In genomic region chr7:142459557-142459963, GRCh38 we compare ENCODE assay signal across 8 cellular contexts.
DNase-seq lines count a peak whose midpoint lies in the region; ATAC-seq and TF ChIP-seq lines count a peak whose summit lies in the region.

No MANE protein-coding gene starts in this region.

- H3K4me1 ChIP-seq in suprapubic skin: no peaks in the 10 kb centered on the region

- H3K36me3 ChIP-seq in brain microvascular endothelial cell (replicated peaks) (no peaks in the 10 kb centered on the region), suprapubic skin (no peaks in the 10 kb centered on the region)

- H3K27ac ChIP-seq in brain microvascular endothelial cell: no peak overlapping the region
- H3K27ac ChIP-seq in suprapubic skin: no peak overlapping the region

- H3K27me3 ChIP-seq in brain microvascular endothelial cell (replicated peaks) (no peaks in the 10 kb centered on the region), suprapubic skin (no peaks in the 10 kb centered on the region)

- TF ChIP-seq EP300 in suprapubic skin (IDR thresholded peaks at IDR 0.05): no peak

- H3K9me3 ChIP-seq in suprapubic skin: no peaks in the 10 kb centered on the region

- H3K4me3 ChIP-seq in brain microvascular endothelial cell (ENCODE audit: low read depth, low read length): no peak overlapping the region
- no peak overlapping the region for H3K4me3 ChIP-seq in suprapubic skin

- no peak for TF ChIP-seq POLR2A in suprapubic skin (IDR thresholded peaks at IDR 0.05)

- ATAC-seq in GM19328 (IDR thresholded peaks at IDR 0.05; ENCODE audit: unreplicated experiment) (peak; percentile 78), HG03196 (IDR thresholded peaks at IDR 0.05; ENCODE audit: unreplicated experiment) (peak; percentile 82)

- in situ Hi-C loops in brain microvascular endothelial cell (cut with HindIII; ENCODE audit: low pct_ligation_motif_present, low sequenced_read_pairs): no loop called here

- WGBS in suprapubic skin: 7% methylated on average over 5 of the region's 5 CpGs

- TF ChIP-seq CTCF in brain microvascular endothelial cell (IDR thresholded peaks at IDR 0.05; ENCODE audit: low read depth, low read length, missing control alignments): peak; percentile 79
- TF ChIP-seq CTCF in suprapubic skin (IDR thresholded peaks at IDR 0.05): peak; percentile 44 to 54

- DNase-seq in DMS153 treated with DMSO at 0.1 percent for 48 hours (lab: John Stamatoyannopoulos, UW; ENCODE audit: unreplicated experiment): peak; percentile 20
- DNase-seq in DMS153 (lab: John Stamatoyannopoulos, UW): no peak
- DNase-seq in NCI-H82 treated with DMSO at 0.1 percent for 48 hours (lab: John Stamatoyannopoulos, UW; ENCODE audit: unreplicated experiment): peak; percentile 35
- peak; percentile 68 for DNase-seq in brain microvascular endothelial cell
- DNase-seq in kidney glomerular epithelial cell (lab: John Stamatoyannopoulos, UW): peak; percentile 36
- DNase-seq in suprapubic skin (ENCODE audit: low spot score in 2 of 2): no peak

Comparison
In these comparisons a context has a peak if more than half of its experiments do, and no peak if none do; other contexts are left out.
1. DNase-seq: peak in DMS153 treated with DMSO at 0.1 percent for 48 hours (single experiment), NCI-H82 treated with DMSO at 0.1 percent for 48 hours (single experiment), brain microvascular endothelial cell (single experiment) and kidney glomerular epithelial cell (single experiment); none in DMS153 (single experiment) and suprapubic skin (0 of 2).